Comparison of ENCODE assay signal across 8 cellular contexts in the genomic region with DNA sequence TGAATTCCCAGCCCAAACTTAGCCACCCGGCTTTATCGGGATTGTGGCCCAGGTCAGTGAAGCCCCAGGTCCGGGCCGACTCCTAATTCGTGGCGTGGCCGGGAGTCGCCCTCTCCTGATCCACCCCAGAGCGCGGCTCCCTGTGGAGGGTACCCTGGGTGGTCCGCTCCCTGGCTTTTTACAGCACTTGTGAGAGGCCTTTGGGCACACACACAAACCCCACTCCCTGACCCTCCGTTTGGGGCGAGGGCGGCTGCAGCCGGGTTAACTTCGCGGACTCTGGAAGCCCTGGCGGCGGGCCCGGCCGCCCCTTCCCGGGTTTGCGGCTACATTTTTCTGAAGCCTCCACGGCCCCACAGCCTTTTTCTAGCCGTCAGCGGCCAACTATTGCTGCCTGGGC. TPM values are rescaled to one million over a fixed set of nuclear protein-coding genes. Genes with fewer than 3 reads are reported as not detected.
DNase-seq lines count a peak whose midpoint lies in the region; ATAC-seq and TF ChIP-seq lines count a peak whose summit lies in the region.

No MANE protein-coding gene starts in this region.

- CTCF ChIA-PET in AG04450 (lab: Charles Lee) (interaction anchor here (0.6 to 1.1 kb wide), 3 partner anchors 18 to 379 kb away, joined by 3 read pairs; no protein-coding TSS in a partner anchor), IMR-90 (lab: Yijun Ruan, JAX) (interaction anchor here (1.0 kb wide), 1 partner anchor 23 kb away, joined by 3 read pairs; no protein-coding TSS in a partner anchor)

- WGBS in IMR-90 (ENCODE audit: extremely low coverage in 2 of 2, insufficient read length in 1 of 2), 2 experiments, result 10% methylated on average over 8 of the region's 26 CpGs; no CpG with 5 or more reads in 1 of the 2 experiments

- H4K20me1 ChIP-seq in IMR-90 (ENCODE audit: insufficient read depth, low read length), result no peaks in the 10 kb centered on the region

- no peaks in the 10 kb centered on the region; the same call in 1 of the 2 replicates for H3K4me1 ChIP-seq in IMR-90 (ENCODE audit: control insufficient read depth, insufficient read depth, low read length)
- H3K4me1 ChIP-seq in effector memory CD4-positive, alpha-beta T cell (ENCODE audit: control insufficient read depth, insufficient read depth, low read length, poor library complexity, severe bottlenecking), result peaks cover 4% of the 10 kb centered on the region
- H3K4me1 ChIP-seq in muscle layer of duodenum (ENCODE audit: control insufficient read depth in 1 of 2, insufficient read depth in 2 of 2, low read length in 2 of 2), result peaks cover 0 to 17% of the 10 kb centered on the region in 2 donors

- no peaks in the 10 kb centered on the region for H3K27me3 ChIP-seq in AG04450 (ENCODE audit: control insufficient read depth, insufficient read depth, low read length)
- no peaks in the 10 kb centered on the region for H3K27me3 ChIP-seq in IMR-90 (ENCODE audit: control insufficient read depth, insufficient read depth, low read length)
- no peaks in the 10 kb centered on the region for H3K27me3 ChIP-seq in effector memory CD4-positive, alpha-beta T cell (replicated peaks; ENCODE audit: control insufficient read depth, insufficient read depth, low read length, poor library complexity, severe bottlenecking)
- H3K27me3 ChIP-seq in muscle layer of duodenum (ENCODE audit: low read depth, low read length), result no peaks in the 10 kb centered on the region

- H3K56ac ChIP-seq in IMR-90 (ENCODE audit: extremely low read depth, insufficient read depth, low read length), result no peak overlapping the region

- H3K4me2 ChIP-seq in IMR-90 (ENCODE audit: low read depth, low read length), result peak overlapping the region; percentile 96

- H3K27ac ChIP-seq in AG04450 (ENCODE audit: low read depth, low read length), result peak overlapping the region; percentile 57
- peak overlapping the region; percentile 11; the same call in 1 of the 2 replicates for H3K27ac ChIP-seq in IMR-90 (ENCODE audit: insufficient read depth, low read length)
- peak overlapping the region; percentile 66 for H3K27ac ChIP-seq in effector memory CD4-positive, alpha-beta T cell (ENCODE audit: insufficient read depth, low read length, poor library complexity, severe bottlenecking)
- peak overlapping the region; percentile 31 for H3K27ac ChIP-seq in muscle layer of duodenum (ENCODE audit: low read length)

- H4K91ac ChIP-seq in IMR-90 (ENCODE audit: insufficient read depth, low read depth, low read length), result no peak overlapping the region

- ATAC-seq in IMR-90 (ENCODE audit: low read depth) (no peak), HG03442 (IDR thresholded peaks at IDR 0.05; ENCODE audit: unreplicated experiment) (no peak), GM21786 (IDR thresholded peaks at IDR 0.05; ENCODE audit: unreplicated experiment) (no peak)

- H4K5ac ChIP-seq in IMR-90 (ENCODE audit: low read depth, low read length), result peak overlapping the region; percentile 83

- no peak overlapping the region for H2BK20ac ChIP-seq in IMR-90 (ENCODE audit: low read depth, low read length)

- peaks cover 2 to 5% of the 10 kb centered on the region in 2 experiments; a peak in 1 of 4 replicates for H3K79me1 ChIP-seq in IMR-90 (ENCODE audit: low read depth in 1 of 2, low read length in 2 of 2)

- DNase-seq in AG04450 (ENCODE audit: low read depth, low spot score) (no peak), IMR-90 (no peak), NCI-H1105 treated with DMSO at 0.1 percent for 48 hours (lab: John Stamatoyannopoulos, UW) (no peak), DMS153 treated with DMSO at 0.1 percent for 48 hours (lab: John Stamatoyannopoulos, UW; ENCODE audit: unreplicated experiment) (no peak)
- DNase-seq in effector memory CD4-positive, alpha-beta T cell, result no peak

- no peak overlapping the region for H2BK15ac ChIP-seq in IMR-90 (ENCODE audit: low read depth, low read length)

- TF ChIP-seq CTCF in AG04450 (IDR thresholded peaks at IDR 0.05; ENCODE audit: low read depth, low read length), result no peak
- TF ChIP-seq CTCF in IMR-90 (conservative IDR thresholded peaks at IDR 0.05; ENCODE audit: low read depth, low read length), result no peak

- no TSS peak for BruUV-seq in IMR-90 (replicated peaks; lab: Mats Ljungman, UMichigan)

- H3K23ac ChIP-seq in IMR-90 (ENCODE audit: low read depth, low read length), result no peak overlapping the region

- in situ Hi-C loops in IMR-90 (cut with MboI; ENCODE audit: low sequenced_read_pairs), result no loop called here

- H2AK9ac ChIP-seq in IMR-90 (replicated peaks; ENCODE audit: low read depth, low read length, poor library complexity), result peak overlapping the region; percentile 51

- no peak overlapping the region for H2BK120ac ChIP-seq in IMR-90 (ENCODE audit: low read depth, low read length)

- peak overlapping the region; percentile 96 for H2AFZ ChIP-seq in IMR-90 (replicated peaks; ENCODE audit: low read length, poor library complexity)

- no peak overlapping the region; the same call in 1 of the 2 replicates for H3K18ac ChIP-seq in IMR-90 (ENCODE audit: low read depth, low read length)

- 0 out of 2 replicates have a peak overlapping the region, but pooled peaks have one; percentile 31 for H3K4ac ChIP-seq in IMR-90 (ENCODE audit: low read depth, low read length)

- H3K9ac ChIP-seq in IMR-90 (ENCODE audit: low read depth, low read length), result peak overlapping the region; percentile 39

- no peaks in the 10 kb centered on the region for H3K36me3 ChIP-seq in IMR-90 (ENCODE audit: control insufficient read depth, insufficient read depth, low read length)
- H3K36me3 ChIP-seq in effector memory CD4-positive, alpha-beta T cell (ENCODE audit: control insufficient read depth, insufficient read depth, low read length), result no peaks in the 10 kb centered on the region
- peaks cover 0 to 13% of the 10 kb centered on the region in 2 donors for H3K36me3 ChIP-seq in muscle layer of duodenum (ENCODE audit: control insufficient read depth in 1 of 2, insufficient read depth in 2 of 2, low read length in 2 of 2)

- H2AK5ac ChIP-seq in IMR-90 (ENCODE audit: low read depth, low read length), result no peak overlapping the region

- 0 out of 2 replicates have a peak, but pooled peaks cover 4% of the 10 kb centered on the region for H3K9me1 ChIP-seq in IMR-90 (ENCODE audit: insufficient read depth, low read length)

- POLR2A ChIA-PET in AG04450 (lab: Yijun Ruan, JAX) (no interaction called here), IMR-90 (lab: Charles Lee; ENCODE audit: unreplicated experiment) (no interaction called here)

- H3K4me3 ChIP-seq in AG04450 (ENCODE audit: low read depth, low read length), result peak overlapping the region; percentile 79
- peak overlapping the region; percentile 96 for H3K4me3 ChIP-seq in IMR-90 (ENCODE audit: insufficient read depth, low read depth, low read length)
- peak overlapping the region; percentile 72 for H3K4me3 ChIP-seq in effector memory CD4-positive, alpha-beta T cell (ENCODE audit: insufficient read depth, low read depth, low read length, poor library complexity, severe bottlenecking)
- H3K4me3 ChIP-seq in muscle layer of duodenum (ENCODE audit: low read depth in 1 of 2, low read length in 2 of 2), result peak overlapping the region; percentile 75 to 80

- dilution Hi-C loops in IMR-90 (cut with HindIII; ENCODE audit: low sequenced_read_pairs, unreplicated experiment), result no loop called here

- TF ChIP-seq POLR2A in IMR-90 (IDR thresholded peaks at IDR 0.05; ENCODE audit: low read depth, low read length), result no peak

- intact Hi-C loops in IMR-90 (cut with micrococcal nuclease), result loop anchor here (5.0 kb wide), 2 partner anchors 240 to 495 kb away; partner anchors contain the start of genes ZNF569, ZNF570 and ZNF585B

- peaks cover 18% of the 10 kb centered on the region for H3K9me3 ChIP-seq in AG04450 (ENCODE audit: control insufficient read depth, insufficient read depth, low read length)
- peaks cover 2% of the 10 kb centered on the region for H3K9me3 ChIP-seq in IMR-90 (ENCODE audit: control insufficient read depth, insufficient read depth, low read length)
- no peaks in the 10 kb centered on the region for H3K9me3 ChIP-seq in effector memory CD4-positive, alpha-beta T cell (ENCODE audit: control insufficient read depth, low read length)
- peaks cover 0 to 2% of the 10 kb centered on the region in 2 donors for H3K9me3 ChIP-seq in muscle layer of duodenum (ENCODE audit: control insufficient read depth in 1 of 2, low read length in 2 of 2)

- peak overlapping the region; percentile 82 to 87; a peak in 3 of 4 replicates for H4K8ac ChIP-seq in IMR-90 (ENCODE audit: low read depth in 2 of 2, low read length in 2 of 2)

- no peak for TF ChIP-seq RAD21 in IMR-90 (IDR thresholded peaks at IDR 0.05; ENCODE audit: low read length)

- H3K14ac ChIP-seq in IMR-90 (replicated peaks; ENCODE audit: low read depth, low read length), result 0 out of 2 replicates have a peak overlapping the region, but pooled peaks have one; percentile 5

- no peak overlapping the region for H2BK5ac ChIP-seq in IMR-90 (ENCODE audit: low read depth, low read length, poor library complexity, severe bottlenecking)

TF ChIP-seq in IMR-90, 13 proteins besides CTCF, POLR2A, EP300 and RAD21 (continues in another document):
- TF ChIP-seq BHLHE40 (IDR thresholded peaks at IDR 0.05; ENCODE audit: low read depth, low read length) (no peak), FOS (IDR thresholded peaks at IDR 0.05; ENCODE audit: low read depth, low read length) (no peak), NFE2L2 (IDR thresholded peaks at IDR 0.05; ENCODE audit: low read depth, low read length) (no peak)
- TF ChIP-seq, protein P1, sequence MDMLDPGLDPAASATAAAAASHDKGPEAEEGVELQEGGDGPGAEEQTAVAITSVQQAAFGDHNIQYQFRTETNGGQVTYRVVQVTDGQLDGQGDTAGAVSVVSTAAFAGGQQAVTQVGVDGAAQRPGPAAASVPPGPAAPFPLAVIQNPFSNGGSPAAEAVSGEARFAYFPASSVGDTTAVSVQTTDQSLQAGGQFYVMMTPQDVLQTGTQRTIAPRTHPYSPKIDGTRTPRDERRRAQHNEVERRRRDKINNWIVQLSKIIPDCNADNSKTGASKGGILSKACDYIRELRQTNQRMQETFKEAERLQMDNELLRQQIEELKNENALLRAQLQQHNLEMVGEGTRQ (IDR thresholded peaks at IDR 0.05; ENCODE audit: low read depth, low read length), result no peak

RNA-seq across cellular contexts. Expression of gene ZNF568, which starts 56.5 kb away (rescaled TPM):
- 7.8 and 8.6 TPM in 2 replicates for polyA plus RNA-seq in AG04450 (2011; rRNA removed)
- polyA minus RNA-seq in AG04450 (2011; rRNA and poly(A)+ RNA removed), result 7.3 and 9.0 TPM in 2 replicates
- 7.3 and 10.6 TPM in 2 replicates for total RNA-seq in IMR-90 (2012; rRNA removed)
- 2.3 and 3.0 TPM in 2 replicates for polyA plus RNA-seq in IMR-90 (2012; rRNA removed)
- 1.7 and 2.5 TPM in 2 replicates for polyA plus RNA-seq in IMR-90 (2012; cell fraction: cytosol; rRNA removed)
- 1.2 and 4.2 TPM in 2 replicates for polyA plus RNA-seq in IMR-90 (2012; cell fraction: nucleus; rRNA removed; ENCODE audit: low replicate concordance)

RNA-seq across cellular contexts. Expression of gene ZNF829, which starts 56.5 kb away (rescaled TPM):
- polyA plus RNA-seq in AG04450 (2011; rRNA removed) (1.1 and 1.9 TPM in 2 replicates), IMR-90 (2012; rRNA removed) (0.46 and 0.58 TPM in 2 replicates)
- polyA minus RNA-seq in AG04450 (2011; rRNA and poly(A)+ RNA removed), result 1.3 and 2.3 TPM in 2 replicates
- 3.0 and 3.3 TPM in 2 replicates for total RNA-seq in IMR-90 (2012; rRNA removed)
- 0.19 and 0.25 TPM in 2 replicates for polyA plus RNA-seq in IMR-90 (2012; cell fraction: cytosol; rRNA removed)
- 0.23 and 0.56 TPM in 2 replicates for polyA plus RNA-seq in IMR-90 (2012; cell fraction: nucleus; rRNA removed; ENCODE audit: low replicate concordance)

Comparison
In these comparisons a context has a peak if more than half of its experiments do, and no peak if none do; other contexts are left out.
1. H3K27ac ChIP-seq: peak in every context shown above with its lines; median percentile 66 in effector memory CD4-positive, alpha-beta T cell; 57 in AG04450; 31 in muscle layer of duodenum; 11 in IMR-90.